In genomic region chr4:10196191-10196590, GRCh38 we compare ENCODE assay signal across 20 cellular contexts.
"Had no signal": no experiment of that assay in that cellular context is flagged by ENCODE, and none has a peak within 500 bp of the region (broad histone marks: within the 10 kb centered on the region; RNA-seq: fewer than 3 reads in every experiment).

No MANE protein-coding gene starts in this region.

- FAIRE-seq: endometrium, frontal cortex, islet of Langerhans, urothelium cell line had no signal

- H3K27ac ChIP-seq: heart left ventricle, right atrium auricular region, suprapubic skin, thyroid gland had no signal

- H3K27me3 ChIP-seq: heart left ventricle, right atrium auricular region, suprapubic skin, thyroid gland had no signal

- DNase-seq: cortex of kidney; effector memory CD4-positive, alpha-beta T cell; heart left ventricle; hippocampal formation; kidney glomerular epithelial cell; mucosa of descending colon; natural killer cell; stimulated activated CD4-positive, alpha-beta T cell treated with anti-CD3 and anti-CD28 coated beads, Interleukin-4, amount 100 ng/mL, for 1 hour; stimulated activated CD8-positive, alpha-beta memory T cell treated with anti-CD3 and anti-CD28 coated beads, Interleukin-4, amount 100 ng/mL, for 48 hours; stimulated activated naive CD8-positive, alpha-beta T cell treated with anti-CD3 and anti-CD28 coated beads, Interleukin-15, Interleukin-2, amounts not matched to agents 100 U/mL and 50 U/mL, for 24 hours; thyroid gland had no signal

- H3K4me3 ChIP-seq: heart left ventricle, mucosa of descending colon, right atrium auricular region, suprapubic skin, thyroid gland had no signal

- ATAC-seq: esophagus mucosa; heart left ventricle; left lobe of liver; mucosa of descending colon; natural killer cell; stimulated activated effector memory CD8-positive, alpha-beta T cell treated with anti-CD3 and anti-CD28 coated beads, Interleukin-12 subunit alpha, Interleukin-12 subunit beta, amount 100 ng/mL, for 72 hours; stimulated activated naive CD8-positive, alpha-beta T cell treated with anti-CD3 and anti-CD28 coated beads, Interleukin-15, Interleukin-2, amounts not matched to agents 100 U/mL and 50 U/mL, for 24 hours had no signal

- H3K9me3 ChIP-seq: heart left ventricle, mucosa of descending colon, right atrium auricular region, suprapubic skin, thyroid gland had no signal

- H3K4me1 ChIP-seq: heart left ventricle, right atrium auricular region, suprapubic skin, thyroid gland had no signal

- H3K36me3 ChIP-seq: heart left ventricle, right atrium auricular region, suprapubic skin, thyroid gland had no signal
